1 cellular context compared by ENCODE assay signal in genomic region chr10:99678921-99679320, GRCh38.
TF ChIP-seq lines count a peak whose summit lies in the region.

No MANE protein-coding gene starts in this region.

TF ChIP-seq in IMR-90, 13 proteins besides CTCF, POLR2A, EP300 and RAD21:
- TF ChIP-seq MAZ (IDR thresholded peaks at IDR 0.05; ENCODE audit: borderline replicate concordance, low read depth, low read length) (no peak), RFX5 (IDR thresholded peaks at IDR 0.05; ENCODE audit: low read depth, low read length) (no peak), ELK1 (IDR thresholded peaks at IDR 0.05; ENCODE audit: borderline replicate concordance, low read depth, low read length) (no peak), CHD1 (IDR thresholded peaks at IDR 0.05; ENCODE audit: low read depth, low read length) (no peak), CEBPB (IDR thresholded peaks at IDR 0.05; ENCODE audit: low read depth, low read length) (no peak), MXI1 (IDR thresholded peaks at IDR 0.05; ENCODE audit: borderline replicate concordance, low read depth, low read length) (no peak), FOS (IDR thresholded peaks at IDR 0.05; ENCODE audit: low read depth, low read length) (no peak), MAFK (IDR thresholded peaks at IDR 0.05; ENCODE audit: low read depth, low read length) (no peak), RCOR1 (IDR thresholded peaks at IDR 0.05; ENCODE audit: insufficient replicate concordance, low read length) (no peak), BHLHE40 (IDR thresholded peaks at IDR 0.05; ENCODE audit: low read depth, low read length) (no peak), SMC3 (IDR thresholded peaks at IDR 0.05; ENCODE audit: low read depth, low read length) (no peak), NFE2L2 (IDR thresholded peaks at IDR 0.05; ENCODE audit: low read depth, low read length) (no peak), USF2 (IDR thresholded peaks at IDR 0.05; ENCODE audit: low read depth, low read length) (no peak)
